ENCODE assay signal across 8 cellular contexts in the genomic region with DNA sequence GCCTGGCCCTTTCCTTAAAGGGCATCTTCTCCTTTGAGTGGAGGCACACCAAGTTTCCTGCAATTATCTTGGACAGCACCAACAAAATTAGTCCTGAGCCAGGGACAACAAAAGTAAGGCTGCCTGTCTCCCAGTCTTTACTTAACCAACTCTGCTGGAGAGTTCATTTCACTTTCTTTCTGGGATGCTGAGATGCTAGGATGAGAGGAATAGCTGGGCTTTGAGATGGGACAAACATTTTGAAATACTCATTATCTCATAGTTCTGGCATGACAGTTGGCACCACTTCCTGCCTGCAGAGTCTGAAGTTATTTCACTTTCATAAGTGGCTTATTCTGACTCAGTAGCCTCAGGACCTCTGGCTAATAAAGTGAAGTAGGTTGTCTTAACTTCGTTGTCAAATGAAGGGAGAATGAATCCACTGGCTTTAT.
DNase-seq lines count a peak whose midpoint lies in the region; ATAC-seq and TF ChIP-seq lines count a peak whose summit lies in the region.

No MANE protein-coding gene starts in this region.

- TF ChIP-seq CTCF in Panc1 (IDR thresholded peaks at IDR 0.05) (no peak), coronary artery (IDR thresholded peaks at IDR 0.05) (no peak)

- in situ Hi-C loops in Panc1 (cut with HindIII; ENCODE audit: low pct_unique_long_range_greater_than_20kb, low sequenced_read_pairs) = no loop called here

- no peaks in the 10 kb centered on the region for H3K4me1 ChIP-seq in Panc1 (ENCODE audit: control insufficient read depth, insufficient read depth, low read length)

- intact Hi-C loops in Panc1 (cut with micrococcal nuclease; ENCODE audit: unreplicated experiment) = no loop called here

- H3K27ac ChIP-seq in Panc1 (ENCODE audit: low read length) (no peak overlapping the region), coronary artery (peak overlapping the region; percentile 48 to 75)

- CTCF ChIA-PET in Panc1 (lab: Charles Lee) = no interaction called here

- H3K4me3 ChIP-seq in Panc1 (ENCODE audit: low read depth in 2 of 2, low read length in 2 of 2) (no peak overlapping the region; a peak in 1 of 4 replicates), coronary artery (peak overlapping the region; percentile 87)

- no peaks in the 10 kb centered on the region; the same call in 1 of the 2 replicates for H3K27me3 ChIP-seq in Panc1 (ENCODE audit: control insufficient read depth, insufficient read depth, low read length)

- ATAC-seq in HG02885 (IDR thresholded peaks at IDR 0.05; ENCODE audit: poor library complexity, unreplicated experiment) (peak; percentile 36), Panc1 (no peak; the same call in 1 of the 2 replicates)

- no TSS peak for BruUV-seq in Panc1 (replicated peaks; lab: Mats Ljungman, UMichigan)

- no peaks in the 10 kb centered on the region for H3K9me3 ChIP-seq in Panc1 (ENCODE audit: control insufficient read depth, insufficient read depth, low read depth, low read length)

- POLR2A ChIA-PET in Panc1 (lab: Charles Lee) = no interaction called here

- peak; percentile 27 for DNase-seq in stimulated activated CD4-positive, alpha-beta T cell treated with anti-CD3 and anti-CD28 coated beads, Interleukin-15, amount 100 ng/mL, for 24 hours
- DNase-seq in stimulated activated CD4-positive, alpha-beta T cell treated with anti-CD3 and anti-CD28 coated beads, Interleukin-4, amount 100 ng/mL, for 1 hour = no peak
- DNase-seq in Panc1 (ENCODE audit: low read depth, low spot score) = peak; percentile 87
- no peak for DNase-seq in coronary artery (ENCODE audit: low spot score)
- peak; percentile 93 for DNase-seq in renal cortical epithelial cell (ENCODE audit: low read depth)
- DNase-seq in NCI-H345 (lab: John Stamatoyannopoulos, UW) = no peak
- no peak for DNase-seq in NCI-H187 treated with DMSO at 0.1 percent for 48 hours (lab: John Stamatoyannopoulos, UW)

- H3K36me3 ChIP-seq in Panc1 (ENCODE audit: control insufficient read depth, insufficient read depth, low read length) = no peaks in the 10 kb centered on the region

Comparison
In these comparisons a context has a peak if more than half of its experiments do, and no peak if none do; other contexts are left out.
1. DNase-seq: peak in stimulated activated CD4-positive, alpha-beta T cell treated with anti-CD3 and anti-CD28 coated beads, Interleukin-15, amount 100 ng/mL, for 24 hours (single experiment), Panc1 (single experiment) and renal cortical epithelial cell (single experiment); none in stimulated activated CD4-positive, alpha-beta T cell treated with anti-CD3 and anti-CD28 coated beads, Interleukin-4, amount 100 ng/mL, for 1 hour (single experiment), coronary artery (single experiment), NCI-H345 (single experiment) and NCI-H187 treated with DMSO at 0.1 percent for 48 hours (single experiment).